In the genomic region with DNA sequence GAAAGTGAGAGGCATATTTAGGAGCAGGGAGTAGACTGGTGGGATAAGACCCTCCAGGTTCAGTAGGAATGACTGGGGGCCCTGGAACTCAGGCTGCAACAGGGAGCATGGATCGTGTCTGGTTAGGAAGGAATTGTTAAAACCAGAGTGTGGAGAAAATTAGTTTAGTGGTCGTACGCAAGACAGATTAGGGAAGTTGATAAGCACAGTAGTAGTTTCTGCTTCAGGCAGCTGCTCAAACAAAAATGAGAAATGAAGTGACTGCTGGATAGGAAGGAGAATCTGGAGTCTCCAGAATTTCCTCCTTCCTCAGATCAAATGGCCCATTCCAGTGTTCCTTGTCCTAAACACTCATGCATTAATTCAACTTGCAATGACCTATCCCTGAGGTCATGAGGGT, we compare ENCODE assay signal across 1 cellular context.
TF ChIP-seq lines count a peak whose summit lies in the region.

No MANE protein-coding gene starts in this region.

TF ChIP-seq in K562, 482 proteins besides CTCF, POLR2A, EP300 and RAD21 (continues in another document):
- TF ChIP-seq KAT2B (IDR thresholded peaks at IDR 0.05; ENCODE audit: low read depth, low read length), result no peak
- peak; percentile 90 for TF ChIP-seq HES1 (IDR thresholded peaks at IDR 0.05; ENCODE audit: low read depth)
- TF ChIP-seq ID3 (CRISPR knock-in tag; IDR thresholded peaks at IDR 0.05), result no peak
- TF ChIP-seq ID3 (tag; IDR thresholded peaks at IDR 0.05), result peak; percentile 73; the same call in 1 of the 2 replicates
- no peak; a peak in 1 of 4 replicates for TF ChIP-seq ARNT (IDR thresholded peaks at IDR 0.05)
- TF ChIP-seq MTA3 (IDR thresholded peaks at IDR 0.05; ENCODE audit: borderline replicate concordance), result peak; percentile 71; the same call in 1 of the 2 replicates
- no peak for TF ChIP-seq AFF4 (CRISPR knock-in tag; IDR thresholded peaks at IDR 0.05)
- no peak for TF ChIP-seq KAT8 (IDR thresholded peaks at IDR 0.05; ENCODE audit: low read depth)
- TF ChIP-seq TEAD4 (IDR thresholded peaks at IDR 0.05; ENCODE audit: low read length), result peak; percentile 29; the same call in 1 of the 2 replicates
- no peak for TF ChIP-seq TEAD4 (CRISPR knock-in tag; IDR thresholded peaks at IDR 0.05; ENCODE audit: borderline replicate concordance)
- no peak for TF ChIP-seq CHD2 (IDR thresholded peaks at IDR 0.05; ENCODE audit: low read depth, low read length)
- TF ChIP-seq, protein P1, sequence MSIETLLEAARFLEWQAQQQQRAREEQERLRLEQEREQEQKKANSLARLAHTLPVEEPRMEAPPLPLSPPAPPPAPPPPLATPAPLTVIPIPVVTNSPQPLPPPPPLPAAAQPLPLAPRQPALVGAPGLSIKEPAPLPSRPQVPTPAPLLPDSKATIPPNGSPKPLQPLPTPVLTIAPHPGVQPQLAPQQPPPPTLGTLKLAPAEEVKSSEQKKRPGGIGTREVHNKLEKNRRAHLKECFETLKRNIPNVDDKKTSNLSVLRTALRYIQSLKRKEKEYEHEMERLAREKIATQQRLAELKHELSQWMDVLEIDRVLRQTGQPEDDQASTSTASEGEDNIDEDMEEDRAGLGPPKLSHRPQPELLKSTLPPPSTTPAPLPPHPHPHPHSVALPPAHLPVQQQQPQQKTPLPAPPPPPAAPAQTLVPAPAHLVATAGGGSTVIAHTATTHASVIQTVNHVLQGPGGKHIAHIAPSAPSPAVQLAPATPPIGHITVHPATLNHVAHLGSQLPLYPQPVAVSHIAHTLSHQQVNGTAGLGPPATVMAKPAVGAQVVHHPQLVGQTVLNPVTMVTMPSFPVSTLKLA (conservative IDR thresholded peaks at IDR 0.05), result 0 out of 4 replicates have a peak, but pooled peaks of 1 of the 2 experiments have one; percentile 30
- peak; percentile 37; the same call in 1 of the 2 replicates for TF ChIP-seq FOSL1 (tag; conservative IDR thresholded peaks at IDR 0.05)
- TF ChIP-seq CXXC5 (CRISPR knock-in tag; IDR thresholded peaks at IDR 0.05), result peak; percentile 85
- TF ChIP-seq ZBTB33 (CRISPR knock-in tag; IDR thresholded peaks at IDR 0.05), result 0 out of 2 replicates have a peak, but pooled peaks have one; percentile 10
- TF ChIP-seq SOX6 (IDR thresholded peaks at IDR 0.05), result peak; percentile 59; the same call in 1 of the 2 replicates
- no peak for TF ChIP-seq ZNF668 (CRISPR knock-in tag; IDR thresholded peaks at IDR 0.05)
- TF ChIP-seq, protein P2, sequence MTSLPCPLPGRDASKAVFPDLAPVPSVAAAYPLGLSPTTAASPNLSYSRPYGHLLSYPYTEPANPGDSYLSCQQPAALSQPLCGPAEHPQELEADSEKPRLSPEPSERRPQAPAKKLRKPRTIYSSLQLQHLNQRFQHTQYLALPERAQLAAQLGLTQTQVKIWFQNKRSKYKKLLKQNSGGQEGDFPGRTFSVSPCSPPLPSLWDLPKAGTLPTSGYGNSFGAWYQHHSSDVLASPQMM (CRISPR knock-in tag; IDR thresholded peaks at IDR 0.05), result no peak
- TF ChIP-seq ELF4 (CRISPR knock-in tag; IDR thresholded peaks at IDR 0.05), result peak; percentile 78; the same call in 1 of the 2 replicates
- TF ChIP-seq, protein P3, sequence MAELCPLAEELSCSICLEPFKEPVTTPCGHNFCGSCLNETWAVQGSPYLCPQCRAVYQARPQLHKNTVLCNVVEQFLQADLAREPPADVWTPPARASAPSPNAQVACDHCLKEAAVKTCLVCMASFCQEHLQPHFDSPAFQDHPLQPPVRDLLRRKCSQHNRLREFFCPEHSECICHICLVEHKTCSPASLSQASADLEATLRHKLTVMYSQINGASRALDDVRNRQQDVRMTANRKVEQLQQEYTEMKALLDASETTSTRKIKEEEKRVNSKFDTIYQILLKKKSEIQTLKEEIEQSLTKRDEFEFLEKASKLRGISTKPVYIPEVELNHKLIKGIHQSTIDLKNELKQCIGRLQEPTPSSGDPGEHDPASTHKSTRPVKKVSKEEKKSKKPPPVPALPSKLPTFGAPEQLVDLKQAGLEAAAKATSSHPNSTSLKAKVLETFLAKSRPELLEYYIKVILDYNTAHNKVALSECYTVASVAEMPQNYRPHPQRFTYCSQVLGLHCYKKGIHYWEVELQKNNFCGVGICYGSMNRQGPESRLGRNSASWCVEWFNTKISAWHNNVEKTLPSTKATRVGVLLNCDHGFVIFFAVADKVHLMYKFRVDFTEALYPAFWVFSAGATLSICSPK (IDR thresholded peaks at IDR 0.05; ENCODE audit: borderline replicate concordance), result no peak
- peak; percentile 85 for TF ChIP-seq GATA2 (CRISPR knock-in tag; IDR thresholded peaks at IDR 0.05)
- TF ChIP-seq LEF1 (IDR thresholded peaks at IDR 0.05), result peak; percentile 73; the same call in 1 of the 2 replicates
- 0 out of 2 replicates have a peak, but pooled peaks have one; percentile 56 for TF ChIP-seq SMAD3 (CRISPR knock-in tag; conservative IDR thresholded peaks at IDR 0.05)
- no peak for TF ChIP-seq ADNP (tag; IDR thresholded peaks at IDR 0.05)
- TF ChIP-seq ZNF165 (CRISPR knock-in tag; IDR thresholded peaks at IDR 0.05; ENCODE audit: borderline replicate concordance), result 0 out of 2 replicates have a peak, but pooled peaks have one; percentile 33
- TF ChIP-seq, protein P4, sequence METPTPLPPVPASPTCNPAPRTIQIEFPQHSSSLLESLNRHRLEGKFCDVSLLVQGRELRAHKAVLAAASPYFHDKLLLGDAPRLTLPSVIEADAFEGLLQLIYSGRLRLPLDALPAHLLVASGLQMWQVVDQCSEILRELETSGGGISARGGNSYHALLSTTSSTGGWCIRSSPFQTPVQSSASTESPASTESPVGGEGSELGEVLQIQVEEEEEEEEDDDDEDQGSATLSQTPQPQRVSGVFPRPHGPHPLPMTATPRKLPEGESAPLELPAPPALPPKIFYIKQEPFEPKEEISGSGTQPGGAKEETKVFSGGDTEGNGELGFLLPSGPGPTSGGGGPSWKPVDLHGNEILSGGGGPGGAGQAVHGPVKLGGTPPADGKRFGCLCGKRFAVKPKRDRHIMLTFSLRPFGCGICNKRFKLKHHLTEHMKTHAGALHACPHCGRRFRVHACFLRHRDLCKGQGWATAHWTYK (CRISPR knock-in tag; IDR thresholded peaks at IDR 0.05), result no peak
- no peak for TF ChIP-seq GTF2B (IDR thresholded peaks at IDR 0.05; ENCODE audit: extremely low read depth, insufficient read length)
- TF ChIP-seq TAF7 (tag; IDR thresholded peaks at IDR 0.05), result 0 out of 2 replicates have a peak, but pooled peaks have one; percentile 43
- TF ChIP-seq ZBTB49 (CRISPR knock-in tag; IDR thresholded peaks at IDR 0.05; ENCODE audit: borderline replicate concordance), result no peak
- TF ChIP-seq SPI1 (IDR thresholded peaks at IDR 0.05; ENCODE audit: borderline replicate concordance, low read depth, low read length), result peak; percentile 29; the same call in 1 of the 2 replicates
- TF ChIP-seq HBP1 (CRISPR knock-in tag; IDR thresholded peaks at IDR 0.05), result no peak
- TF ChIP-seq ZSCAN29 (IDR thresholded peaks at IDR 0.05), result no peak
- TF ChIP-seq, protein P5, sequence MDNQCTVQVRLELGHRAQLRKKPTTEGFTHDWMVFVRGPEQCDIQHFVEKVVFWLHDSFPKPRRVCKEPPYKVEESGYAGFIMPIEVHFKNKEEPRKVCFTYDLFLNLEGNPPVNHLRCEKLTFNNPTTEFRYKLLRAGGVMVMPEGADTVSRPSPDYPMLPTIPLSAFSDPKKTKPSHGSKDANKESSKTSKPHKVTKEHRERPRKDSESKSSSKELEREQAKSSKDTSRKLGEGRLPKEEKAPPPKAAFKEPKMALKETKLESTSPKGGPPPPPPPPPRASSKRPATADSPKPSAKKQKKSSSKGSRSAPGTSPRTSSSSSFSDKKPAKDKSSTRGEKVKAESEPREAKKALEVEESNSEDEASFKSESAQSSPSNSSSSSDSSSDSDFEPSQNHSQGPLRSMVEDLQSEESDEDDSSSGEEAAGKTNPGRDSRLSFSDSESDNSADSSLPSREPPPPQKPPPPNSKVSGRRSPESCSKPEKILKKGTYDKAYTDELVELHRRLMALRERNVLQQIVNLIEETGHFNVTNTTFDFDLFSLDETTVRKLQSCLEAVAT (IDR thresholded peaks at IDR 0.05), result peak in 1 of 2 experiments; percentile 61; a peak in 1 of 4 replicates
- 0 out of 2 replicates have a peak, but pooled peaks have one; percentile 31 for TF ChIP-seq SMAD4 (CRISPR knock-in tag; conservative IDR thresholded peaks at IDR 0.05)
- TF ChIP-seq CBFA2T2 (conservative IDR thresholded peaks at IDR 0.05), result no peak; the same call in 1 of the 2 replicates
- no peak for TF ChIP-seq CBX1 (IDR thresholded peaks at IDR 0.05; ENCODE audit: low read depth)
